8 cellular contexts compared by ENCODE assay signal in genomic region chr19:10292206-10292788, GRCh38. TPM values are rescaled to one million over a fixed set of nuclear protein-coding genes. Genes with fewer than 3 reads are reported as not detected.
DNase-seq lines count a peak whose midpoint lies in the region; ATAC-seq and TF ChIP-seq lines count a peak whose summit lies in the region.

No MANE protein-coding gene starts in this region.

- TF ChIP-seq CTCF in WTC11 (IDR thresholded peaks at IDR 0.05): no peak

- H3K27me3 Mint-ChIP-seq in WTC11 (ENCODE audit: low read depth): peaks cover 98% of the 10 kb centered on the region
- peaks cover 62% of the 10 kb centered on the region for H3K27me3 Mint-ChIP-seq in central memory CD8-positive, alpha-beta T cell

- H3K36me3 Mint-ChIP-seq in WTC11: no peaks in the 10 kb centered on the region
- H3K36me3 Mint-ChIP-seq in central memory CD8-positive, alpha-beta T cell (ENCODE audit: insufficient read depth): peaks cover 16% of the 10 kb centered on the region

- peaks cover 39% of the 10 kb centered on the region for H3K4me1 Mint-ChIP-seq in WTC11
- peaks cover 52% of the 10 kb centered on the region for H3K4me1 Mint-ChIP-seq in central memory CD8-positive, alpha-beta T cell

- CTCF ChIA-PET in WTC11 (lab: Charles Lee): interaction anchor here (0.6 to 9.0 kb wide), 10 partner anchors 16 to 132 kb away, joined by 3 to 180 read pairs (median 6); partner anchors contain the start of genes ICAM1 and PDE4A

- ATAC-seq in GM19455 (IDR thresholded peaks at IDR 0.05; ENCODE audit: unreplicated experiment): peak; percentile 59
- ATAC-seq in WTC11: peak; percentile 73
- ATAC-seq in central memory CD8-positive, alpha-beta T cell (replicated peaks; ENCODE audit: extremely low read depth, poor library complexity, severe bottlenecking): no peak

- no peak overlapping the region for H3K27ac Mint-ChIP-seq in WTC11
- H3K27ac Mint-ChIP-seq in central memory CD8-positive, alpha-beta T cell (ENCODE audit: low read depth): peak overlapping the region; percentile 85

- POLR2A ChIA-PET in WTC11 (lab: Charles Lee): interaction anchor here (0.9 to 1.7 kb wide), 3 partner anchors 24 to 61 kb away, joined by 3 to 5 read pairs (median 5); no protein-coding TSS in a partner anchor

- DNase-seq in ACHN (peak; percentile 14), LoVo (ENCODE audit: low spot score) (peak; percentile 91), WTC11 (ENCODE audit: low spot score) (peak; percentile 99), left kidney (ENCODE audit: low read depth, low spot score) (peak; percentile 84), NCI-H2171 (lab: John Stamatoyannopoulos, UW) (no peak)
- DNase-seq in central memory CD8-positive, alpha-beta T cell (ENCODE audit: low spot score in 2 of 2): peak in 1 of 2 donors; percentile 48
- peak; percentile 71 for DNase-seq in stimulated activated CD4-positive, alpha-beta T cell treated with anti-CD3 and anti-CD28 coated beads, Interleukin-4, amount 100 ng/mL, for 1 hour

- no peaks in the 10 kb centered on the region for H3K9me3 Mint-ChIP-seq in WTC11
- no peaks in the 10 kb centered on the region for H3K9me3 Mint-ChIP-seq in central memory CD8-positive, alpha-beta T cell

- H3K4me3 Mint-ChIP-seq in WTC11: peak overlapping the region; percentile 82
- H3K4me3 Mint-ChIP-seq in central memory CD8-positive, alpha-beta T cell: peak overlapping the region; percentile 87

- in situ Hi-C loops in ACHN (cut with HindIII; ENCODE audit: low pct_ligation_motif_present, low pct_unique_long_range_greater_than_20kb, low sequenced_read_pairs): no loop called here

TF ChIP-seq in WTC11, 78 proteins besides CTCF, POLR2A, EP300 and RAD21:
- TF ChIP-seq SP1 (CRISPR knock-in tag; conservative IDR thresholded peaks at IDR 0.05) (peak; percentile 88), SMAD4 (CRISPR knock-in tag; IDR thresholded peaks at IDR 0.05) (no peak), JUN (CRISPR knock-in tag; IDR thresholded peaks at IDR 0.05) (no peak), ZNF423 (CRISPR knock-in tag; IDR thresholded peaks at IDR 0.05) (no peak), OVOL2 (CRISPR knock-in tag; IDR thresholded peaks at IDR 0.05; ENCODE audit: borderline replicate concordance) (no peak), ZNF396 (CRISPR knock-in tag; IDR thresholded peaks at IDR 0.05; ENCODE audit: borderline replicate concordance) (no peak), SOX15 (CRISPR knock-in tag; IDR thresholded peaks at IDR 0.05) (no peak), JAZF1 (CRISPR knock-in tag; IDR thresholded peaks at IDR 0.05) (no peak)
- TF ChIP-seq, protein P1, sequence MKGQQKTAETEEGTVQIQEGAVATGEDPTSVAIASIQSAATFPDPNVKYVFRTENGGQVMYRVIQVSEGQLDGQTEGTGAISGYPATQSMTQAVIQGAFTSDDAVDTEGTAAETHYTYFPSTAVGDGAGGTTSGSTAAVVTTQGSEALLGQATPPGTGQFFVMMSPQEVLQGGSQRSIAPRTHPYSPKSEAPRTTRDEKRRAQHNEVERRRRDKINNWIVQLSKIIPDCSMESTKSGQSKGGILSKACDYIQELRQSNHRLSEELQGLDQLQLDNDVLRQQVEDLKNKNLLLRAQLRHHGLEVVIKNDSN (CRISPR knock-in tag; IDR thresholded peaks at IDR 0.05): no peak; the same call in 1 of the 2 replicates
- TF ChIP-seq, protein P2, sequence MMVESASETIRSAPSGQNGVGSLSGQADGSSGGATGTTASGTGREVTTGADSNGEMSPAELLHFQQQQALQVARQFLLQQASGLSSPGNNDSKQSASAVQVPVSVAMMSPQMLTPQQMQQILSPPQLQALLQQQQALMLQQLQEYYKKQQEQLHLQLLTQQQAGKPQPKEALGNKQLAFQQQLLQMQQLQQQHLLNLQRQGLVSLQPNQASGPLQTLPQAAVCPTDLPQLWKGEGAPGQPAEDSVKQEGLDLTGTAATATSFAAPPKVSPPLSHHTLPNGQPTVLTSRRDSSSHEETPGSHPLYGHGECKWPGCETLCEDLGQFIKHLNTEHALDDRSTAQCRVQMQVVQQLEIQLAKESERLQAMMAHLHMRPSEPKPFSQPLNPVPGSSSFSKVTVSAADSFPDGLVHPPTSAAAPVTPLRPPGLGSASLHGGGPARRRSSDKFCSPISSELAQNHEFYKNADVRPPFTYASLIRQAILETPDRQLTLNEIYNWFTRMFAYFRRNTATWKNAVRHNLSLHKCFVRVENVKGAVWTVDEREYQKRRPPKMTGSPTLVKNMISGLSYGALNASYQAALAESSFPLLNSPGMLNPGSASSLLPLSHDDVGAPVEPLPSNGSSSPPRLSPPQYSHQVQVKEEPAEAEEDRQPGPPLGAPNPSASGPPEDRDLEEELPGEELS (CRISPR knock-in tag; IDR thresholded peaks at IDR 0.05): peak; percentile 40; the same call in 1 of the 2 replicates
- TF ChIP-seq, protein P3, sequence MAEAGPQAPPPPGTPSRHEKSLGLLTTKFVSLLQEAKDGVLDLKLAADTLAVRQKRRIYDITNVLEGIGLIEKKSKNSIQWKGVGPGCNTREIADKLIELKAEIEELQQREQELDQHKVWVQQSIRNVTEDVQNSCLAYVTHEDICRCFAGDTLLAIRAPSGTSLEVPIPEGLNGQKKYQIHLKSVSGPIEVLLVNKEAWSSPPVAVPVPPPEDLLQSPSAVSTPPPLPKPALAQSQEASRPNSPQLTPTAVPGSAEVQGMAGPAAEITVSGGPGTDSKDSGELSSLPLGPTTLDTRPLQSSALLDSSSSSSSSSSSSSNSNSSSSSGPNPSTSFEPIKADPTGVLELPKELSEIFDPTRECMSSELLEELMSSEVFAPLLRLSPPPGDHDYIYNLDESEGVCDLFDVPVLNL (CRISPR knock-in tag; IDR thresholded peaks at IDR 0.05; ENCODE audit: borderline replicate concordance, low read depth): no peak
TF ChIP-seq in WTC11: peak in this region for 2.

RNA-seq across cellular contexts. Expression of gene ICAM5, which starts 2.5 kb away (rescaled TPM):
- total RNA-seq in WTC11 (2021): 7.3 to 8.1 TPM (median 8.0 TPM) in 3 replicates

RNA-seq across cellular contexts. Expression of gene ICAM4, which starts 5.5 kb away (rescaled TPM):
- 2.0 to 3.7 TPM (median 3.1 TPM) in 3 replicates for total RNA-seq in WTC11 (2021)

RNA-seq across cellular contexts. Expression of gene ZGLP1, which starts 17.3 kb away (rescaled TPM):
- 5.9 to 8.9 TPM (median 7.7 TPM) in 3 replicates for total RNA-seq in WTC11 (2021)

RNA-seq across cellular contexts. Expression of gene ICAM1, which starts 21.4 kb away (rescaled TPM):
- 3.8 to 5.4 TPM (median 4.8 TPM) in 3 replicates for total RNA-seq in WTC11 (2021)

RNA-seq across cellular contexts. Expression of gene FDX2, which starts 23.5 kb away (rescaled TPM):
- 26.2 to 27.0 TPM (median 26.6 TPM) in 3 replicates for total RNA-seq in WTC11 (2021)
